Comparison of ENCODE assay signal across 1 cellular context in genomic region chr14:102293784-102294183, GRCh38.
TF ChIP-seq lines count a peak whose summit lies in the region.

No MANE protein-coding gene starts in this region.

TF ChIP-seq in HCT116, 20 proteins besides CTCF, POLR2A, EP300 and RAD21 (continued from another document):
- TF ChIP-seq ATF3 (IDR thresholded peaks at IDR 0.05) = no peak
